8 cellular contexts compared by ENCODE assay signal in genomic region chr19:9791552-9792181, GRCh38. TPM values are rescaled to one million over a fixed set of nuclear protein-coding genes. Genes with fewer than 3 reads are reported as not detected.
DNase-seq lines count a peak whose midpoint lies in the region; ATAC-seq and TF ChIP-seq lines count a peak whose summit lies in the region.

No MANE protein-coding gene starts in this region.

- H3K4me2 ChIP-seq in neural cell (ENCODE audit: low read length): peak overlapping the region; percentile 35

- no peaks in the 10 kb centered on the region for H3K9me2 ChIP-seq in neural cell (ENCODE audit: insufficient read depth, low read length)

- H3F3A ChIP-seq in neural cell (ENCODE audit: insufficient read depth, low read length, poor library complexity, severe bottlenecking): no peaks in the 10 kb centered on the region

- TF ChIP-seq CTCF in 22Rv1 (IDR thresholded peaks at IDR 0.05): no peak
- peak; percentile 12 for TF ChIP-seq CTCF in foreskin keratinocyte (conservative IDR thresholded peaks at IDR 0.05)
- no peak for TF ChIP-seq CTCF in neural cell (IDR thresholded peaks at IDR 0.05; ENCODE audit: poor library complexity, severe bottlenecking)

- TF ChIP-seq EP300 in neural cell (conservative IDR thresholded peaks at IDR 0.05; ENCODE audit: poor library complexity, severe bottlenecking): no peak

- no peaks in the 10 kb centered on the region for H3K36me3 ChIP-seq in SJCRH30
- H3K36me3 ChIP-seq in neural cell (ENCODE audit: insufficient read depth, low read length): no peaks in the 10 kb centered on the region

- no peaks in the 10 kb centered on the region for H3K79me2 ChIP-seq in neural cell (replicated peaks; ENCODE audit: insufficient read depth, low read length)

- H3K4me3 ChIP-seq in SJCRH30: peak overlapping the region; percentile 58
- H3K4me3 ChIP-seq in neural cell (ENCODE audit: low read length): peak overlapping the region; percentile 78

- no peaks in the 10 kb centered on the region for H4K20me1 ChIP-seq in neural cell (ENCODE audit: insufficient read depth)

- ATAC-seq in GM18909 (IDR thresholded peaks at IDR 0.05; ENCODE audit: poor library complexity, unreplicated experiment) (peak; percentile 34), foreskin keratinocyte (peak; percentile 77)

- H3K9me3 ChIP-seq in SJCRH30 (replicated peaks) (no peaks in the 10 kb centered on the region), neural cell (ENCODE audit: low read length) (no peaks in the 10 kb centered on the region)

- H3K27me3 ChIP-seq in SJCRH30: no peaks in the 10 kb centered on the region
- H3K27me3 ChIP-seq in foreskin keratinocyte: no peaks in the 10 kb centered on the region
- H3K27me3 ChIP-seq in neural cell (ENCODE audit: insufficient read depth, low read depth, low read length): no peaks in the 10 kb centered on the region

- DNase-seq in LHCN-M2 (ENCODE audit: low read depth) (peak; percentile 88), SJCRH30 (peak; percentile 94 to 95), foreskin keratinocyte (peak; percentile 86 to 90)
- peak; percentile 79 to 97 (median 91) for DNase-seq in activated naive CD4-positive, alpha-beta T cell (lab: John Stamatoyannopoulos, UW)
- peak; percentile 94 for DNase-seq in stimulated activated naive CD4-positive, alpha-beta T cell treated with Interleukin-2 at 50 U/mL for 16 hours (lab: John Stamatoyannopoulos, UW)

- peak; percentile 15 for TF ChIP-seq RAD21 in neural cell (conservative IDR thresholded peaks at IDR 0.05)

- H2AFZ ChIP-seq in neural cell (ENCODE audit: low read depth, low read length): peak overlapping the region; percentile 91

- H3K4me1 ChIP-seq in SJCRH30 (no peaks in the 10 kb centered on the region), foreskin keratinocyte (no peaks in the 10 kb centered on the region)

- H3K27ac ChIP-seq in 22Rv1 (peak overlapping the region; percentile 57), SJCRH30 (no peak overlapping the region), foreskin keratinocyte (peak overlapping the region; percentile 15), neural cell (ENCODE audit: low read length) (peak overlapping the region; percentile 93)

- H3K9ac ChIP-seq in neural cell (ENCODE audit: low read length): peak overlapping the region; percentile 95

TF ChIP-seq in neural cell, 6 proteins besides CTCF, POLR2A, EP300 and RAD21:
- TF ChIP-seq POLR2AphosphoS5 (IDR thresholded peaks at IDR 0.05): peak; percentile 76
- no peak for TF ChIP-seq TAF1 (IDR thresholded peaks at IDR 0.05; ENCODE audit: low read depth)

RNA-seq across cellular contexts. Expression of gene ZNF846, which starts 23.1 kb away (rescaled TPM):
- total RNA-seq in LHCN-M2 (2014; rRNA removed) (3.5 and 4.6 TPM in 2 replicates), foreskin keratinocyte (4.0 and 5.4 TPM in 2 replicates)
- 2.1 TPM for polyA plus RNA-seq in LHCN-M2 (2012)
- total RNA-seq in SJCRH30 (2014; rRNA removed; shearing (Covaris generic)): 0.89 and 3.1 TPM in 2 replicates
- polyA plus RNA-seq in foreskin keratinocyte (2.1 and 2.2 TPM in 2 replicates), neural cell (7.4 and 10.0 TPM in 2 replicates)
- polyA minus RNA-seq in neural cell: 21.9 and 25.9 TPM in 2 replicates

RNA-seq across cellular contexts. Expression of gene FBXL12, which starts 27.2 kb away (rescaled TPM):
- total RNA-seq in LHCN-M2 (2014; rRNA removed) (16.5 and 16.6 TPM in 2 replicates), foreskin keratinocyte (16.6 and 18.1 TPM in 2 replicates)
- 18.8 TPM for polyA plus RNA-seq in LHCN-M2 (2012)
- 20.0 and 20.6 TPM in 2 replicates for total RNA-seq in SJCRH30 (2014; rRNA removed; shearing (Covaris generic))
- polyA plus RNA-seq in foreskin keratinocyte (16.9 TPM in 2 replicates), neural cell (31.5 and 31.9 TPM in 2 replicates)
- polyA minus RNA-seq in neural cell: 23.6 and 32.9 TPM in 2 replicates

RNA-seq across cellular contexts. Expression of gene UBL5, which starts 36.1 kb away (rescaled TPM):
- total RNA-seq in LHCN-M2 (2014; rRNA removed) (493 and 627 TPM in 2 replicates), foreskin keratinocyte (412 TPM in 2 replicates)
- 856 TPM for polyA plus RNA-seq in LHCN-M2 (2012)
- total RNA-seq in SJCRH30 (2014; rRNA removed; shearing (Covaris generic)): 250 and 326 TPM in 2 replicates
- polyA plus RNA-seq in foreskin keratinocyte (708 and 777 TPM in 2 replicates), neural cell (1,308 and 1,364 TPM in 2 replicates)
- 126 and 172 TPM in 2 replicates for polyA minus RNA-seq in neural cell

RNA-seq across cellular contexts. Expression of gene PIN1, which starts 43.5 kb away (rescaled TPM):
- total RNA-seq in LHCN-M2 (2014; rRNA removed): 189 and 209 TPM in 2 replicates
- 112 TPM for polyA plus RNA-seq in LHCN-M2 (2012)
- total RNA-seq in SJCRH30 (2014; rRNA removed; shearing (Covaris generic)): 90.1 and 105 TPM in 2 replicates
- 81.7 and 89.0 TPM in 2 replicates for total RNA-seq in foreskin keratinocyte
- polyA plus RNA-seq in foreskin keratinocyte: 130 and 131 TPM in 2 replicates
- polyA plus RNA-seq in neural cell: 268 and 288 TPM in 2 replicates
- polyA minus RNA-seq in neural cell: 88.4 and 94.9 TPM in 2 replicates
